ENCODE assay signal across 12 cellular contexts in the genomic region with DNA sequence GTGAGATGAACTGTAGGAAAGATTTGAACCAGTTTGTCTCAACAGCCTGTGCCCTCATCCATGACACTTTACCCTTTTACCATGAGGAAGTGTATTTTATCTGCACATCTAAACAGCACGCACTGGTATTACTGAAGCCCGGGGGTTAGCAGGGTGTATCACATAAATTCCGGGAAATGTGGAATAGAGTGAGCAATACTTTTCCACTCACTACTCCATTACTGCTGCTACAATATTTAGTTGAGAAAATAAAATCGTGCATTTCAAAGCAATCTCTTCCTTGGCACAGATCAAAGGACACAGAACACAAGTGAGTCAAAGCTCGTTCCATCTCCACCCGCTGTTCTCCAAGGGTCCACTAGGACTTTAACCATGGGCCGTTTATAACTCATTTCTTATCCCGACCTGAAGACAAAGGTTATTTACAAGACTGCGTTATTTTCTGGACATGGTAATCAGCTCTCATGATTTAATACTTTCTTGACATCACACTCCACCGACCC. TPM values are rescaled to one million over a fixed set of nuclear protein-coding genes. Genes with fewer than 3 reads are reported as not detected.
DNase-seq lines count a peak whose midpoint lies in the region; ATAC-seq and TF ChIP-seq lines count a peak whose summit lies in the region.
"Had no signal": no experiment of that assay in that cellular context is flagged by ENCODE, and none has a peak within 500 bp of the region (broad histone marks: within the 10 kb centered on the region; RNA-seq: fewer than 3 reads in every experiment).

No MANE protein-coding gene starts in this region.

- peak in 1 of 2 donors; percentile 27 for ATAC-seq in activated naive CD4-positive, alpha-beta T cell treated with anti-CD3 and anti-CD28 coated beads, Interleukin-2, amount 50 U/mL, for 72 hours
- no peak for ATAC-seq in HG02759 (IDR thresholded peaks at IDR 0.05; ENCODE audit: unreplicated experiment)
- no peak for ATAC-seq in GM18861 (IDR thresholded peaks at IDR 0.05; ENCODE audit: unreplicated experiment)

- peak overlapping the region; percentile 82 to 89 for H3K27ac Mint-ChIP-seq in activated naive CD4-positive, alpha-beta T cell treated with anti-CD3 and anti-CD28 coated beads, Interleukin-2, amount 50 U/mL, for 72 hours
- H3K27ac Mint-ChIP-seq in activated naive CD8-positive, alpha-beta T cell, result peak overlapping the region; percentile 43
- H3K27ac Mint-ChIP-seq in type B pancreatic cell, result peak overlapping the region; percentile 28

- no peak overlapping the region for H3K4me3 Mint-ChIP-seq in activated naive CD8-positive, alpha-beta T cell
- H3K4me3 Mint-ChIP-seq in type B pancreatic cell, result no peak overlapping the region

- peak overlapping the region in 2 of 5 donors; percentile 30 to 72 for H3K27ac ChIP-seq in stomach

- peaks cover 95% of the 10 kb centered on the region for H3K4me1 Mint-ChIP-seq in activated naive CD8-positive, alpha-beta T cell (ENCODE audit: low read depth)
- H3K4me1 Mint-ChIP-seq in type B pancreatic cell (ENCODE audit: unreplicated experiment), result peaks cover 64% of the 10 kb centered on the region

- peaks cover 45 to 98% (median 80%) of the 10 kb centered on the region in 4 donors for H3K4me1 ChIP-seq in stomach

- WGBS in stomach, 5 donors, result 66 to 71% (median 67%) methylated on average over 10 of the region's 10 CpGs

- H3K4me3 ChIP-seq in kidney epithelial cell (ENCODE audit: low read depth, low read length) (no peak overlapping the region), stomach (no peak overlapping the region)
- H3K4me3 ChIP-seq: pancreas had no signal

- peaks cover 5 to 34% of the 10 kb centered on the region in 2 donors for H3K36me3 Mint-ChIP-seq in activated naive CD4-positive, alpha-beta T cell treated with anti-CD3 and anti-CD28 coated beads, Interleukin-2, amount 50 U/mL, for 72 hours
- H3K36me3 Mint-ChIP-seq in activated naive CD8-positive, alpha-beta T cell, result peaks cover 6% of the 10 kb centered on the region
- H3K36me3 Mint-ChIP-seq in type B pancreatic cell, result peaks cover 16% of the 10 kb centered on the region

- TF ChIP-seq POLR2A in stomach (IDR thresholded peaks at IDR 0.05), result no peak

- no peak for DNase-seq in activated naive CD4-positive, alpha-beta T cell treated with anti-CD3 and anti-CD28 coated beads, Interleukin-2, amount 50 U/mL, for 72 hours (ENCODE audit: low spot score in 2 of 2)
- DNase-seq in activated naive CD4-positive, alpha-beta T cell treated with Interleukin-2 at 50 U/mL for 16 hours, result no peak
- DNase-seq in kidney epithelial cell (ENCODE audit: low read depth) (no peak), type B pancreatic cell (ENCODE audit: extremely low spot score, unreplicated experiment) (no peak), stomach (no peak)
- DNase-seq: AML-193, immature natural killer cell, NCI-H446, pancreas had no signal

- H3K27me3 ChIP-seq in kidney epithelial cell (ENCODE audit: control insufficient read depth, insufficient read depth, low read length) (no peaks in the 10 kb centered on the region), stomach (no peaks in the 10 kb centered on the region)
- H3K27me3 ChIP-seq: pancreas had no signal

- no peaks in the 10 kb centered on the region for H3K27me3 Mint-ChIP-seq in activated naive CD8-positive, alpha-beta T cell
- H3K27me3 Mint-ChIP-seq in type B pancreatic cell, result no peaks in the 10 kb centered on the region

- TF ChIP-seq CTCF in kidney epithelial cell (IDR thresholded peaks at IDR 0.05; ENCODE audit: insufficient read depth, low read length, poor library complexity, severe bottlenecking), result peak; percentile 9
- TF ChIP-seq CTCF in type B pancreatic cell (conservative IDR thresholded peaks at IDR 0.05), result peak; percentile 56
- TF ChIP-seq CTCF in stomach (IDR thresholded peaks at IDR 0.05), result no peak

- H3K9me3 ChIP-seq in stomach, result no peaks in the 10 kb centered on the region
- H3K9me3 ChIP-seq: pancreas had no signal

- intact Hi-C loops in stomach (cut with DNase I; ENCODE audit: low total_unique reads), result no loop called here

- TF ChIP-seq EP300 in stomach (IDR thresholded peaks at IDR 0.05), result no peak

- no peaks in the 10 kb centered on the region for H3K36me3 ChIP-seq in kidney epithelial cell (ENCODE audit: control insufficient read depth, insufficient read depth, low read length)
- H3K36me3 ChIP-seq in stomach, result peaks cover 0 to 10% (median 2%) of the 10 kb centered on the region in 4 donors
- H3K36me3 ChIP-seq: pancreas had no signal

- no peaks in the 10 kb centered on the region for H3K9me3 Mint-ChIP-seq in activated naive CD4-positive, alpha-beta T cell treated with anti-CD3 and anti-CD28 coated beads, Interleukin-2, amount 50 U/mL, for 72 hours
- no peaks in the 10 kb centered on the region for H3K9me3 Mint-ChIP-seq in activated naive CD8-positive, alpha-beta T cell (ENCODE audit: low read depth)
- H3K9me3 Mint-ChIP-seq in type B pancreatic cell, result no peaks in the 10 kb centered on the region
- H3K9me3 Mint-ChIP-seq: immature natural killer cell had no signal

RNA-seq across cellular contexts. Expression of a gene that starts 35.2 kb away (rescaled TPM):
- total RNA-seq in activated naive CD4-positive, alpha-beta T cell treated with anti-CD3 and anti-CD28 coated beads, Interleukin-2, amount 50 U/mL, for 72 hours, result 100 to 1,000 TPM; 122 to 137 TPM
- 177 and 190 TPM in 2 replicates for total RNA-seq in kidney epithelial cell
- total RNA-seq in type B pancreatic cell (ENCODE audit: low replicate concordance), result 121 and 180 TPM in 2 replicates
- total RNA-seq in stomach, result 100 to 1,000 TPM in 1 of 5 donors, 10 to 100 TPM in 4; 33.0 to 104 (median 58.9) TPM
- 100 to 1,000 TPM in 1 of 3 donors, 10 to 100 TPM in 2; 59.2 to 139 (median 59.8) TPM for polyA plus RNA-seq in stomach

Comparison
In these comparisons a context has a peak if more than half of its experiments do, and no peak if none do; other contexts are left out.
1. H3K27ac Mint-ChIP-seq: peak in every context shown above with its lines; median percentile 86 in activated naive CD4-positive, alpha-beta T cell treated with anti-CD3 and anti-CD28 coated beads, Interleukin-2, amount 50 U/mL, for 72 hours; 43 in activated naive CD8-positive, alpha-beta T cell; 28 in type B pancreatic cell.
2. CTCF ChIP-seq: peak in kidney epithelial cell (single experiment) and type B pancreatic cell (single experiment); none in stomach (0 of 7).